Comparison of ENCODE assay signal across 1 cellular context in the genomic region with DNA sequence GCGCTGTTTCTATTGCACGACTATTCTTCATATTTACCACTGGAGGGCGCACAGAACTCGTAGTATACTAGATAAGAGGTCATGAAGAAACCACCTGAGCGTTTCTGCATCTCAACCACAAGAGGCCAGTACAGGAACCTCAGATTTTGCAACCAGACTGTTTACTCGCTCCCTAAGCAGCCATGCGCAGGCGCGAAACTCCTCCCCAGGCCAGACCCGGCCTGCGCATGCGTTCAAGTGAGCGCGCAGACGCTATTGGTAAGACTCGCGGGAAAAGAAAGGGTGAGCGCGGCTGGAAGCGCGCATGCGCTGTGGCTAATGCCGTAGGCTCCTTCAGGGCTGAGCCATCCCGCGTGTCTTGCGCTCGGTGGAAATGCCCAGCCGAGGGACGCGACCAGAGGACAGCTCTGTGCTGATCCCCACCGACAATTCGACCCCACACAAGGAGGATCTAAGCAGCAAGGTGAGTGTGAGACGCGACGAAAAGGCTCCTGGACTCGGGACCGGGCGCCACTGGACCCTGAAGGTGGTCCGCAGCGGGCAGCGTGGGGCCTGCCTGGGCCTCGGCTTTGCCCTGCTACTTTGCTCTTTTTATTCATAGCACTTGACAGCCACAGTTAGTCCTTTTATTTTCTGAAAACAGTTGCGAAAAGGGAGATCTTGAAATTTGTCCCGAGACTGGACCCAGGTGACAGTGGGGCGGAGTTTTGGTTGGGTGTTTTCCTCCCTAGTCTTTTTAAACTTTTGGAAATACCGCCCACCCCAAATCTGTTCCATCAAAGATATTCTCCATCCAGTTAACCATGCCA.
TF ChIP-seq lines count a peak whose summit lies in the region.

ASNSD1 (plus strand) TSS at position 312 of the 809 bp plus-strand sequence. CDS start 4,674 bp downstream, outside the sequence.

TF ChIP-seq in HepG2, 621 proteins besides CTCF, POLR2A, EP300 and RAD21 (continued from another document and continues in another):
- TF ChIP-seq E2F5 (CRISPR knock-in tag; conservative IDR thresholded peaks at IDR 0.05): 0 out of 2 replicates have a peak, but pooled peaks have one; percentile 59
- TF ChIP-seq RARG (CRISPR knock-in tag; IDR thresholded peaks at IDR 0.05; ENCODE audit: low read depth): peak; percentile 98
- peak; percentile 89 for TF ChIP-seq ZNF333 (CRISPR knock-in tag; IDR thresholded peaks at IDR 0.05; ENCODE audit: borderline replicate concordance)
- TF ChIP-seq, protein P1, sequence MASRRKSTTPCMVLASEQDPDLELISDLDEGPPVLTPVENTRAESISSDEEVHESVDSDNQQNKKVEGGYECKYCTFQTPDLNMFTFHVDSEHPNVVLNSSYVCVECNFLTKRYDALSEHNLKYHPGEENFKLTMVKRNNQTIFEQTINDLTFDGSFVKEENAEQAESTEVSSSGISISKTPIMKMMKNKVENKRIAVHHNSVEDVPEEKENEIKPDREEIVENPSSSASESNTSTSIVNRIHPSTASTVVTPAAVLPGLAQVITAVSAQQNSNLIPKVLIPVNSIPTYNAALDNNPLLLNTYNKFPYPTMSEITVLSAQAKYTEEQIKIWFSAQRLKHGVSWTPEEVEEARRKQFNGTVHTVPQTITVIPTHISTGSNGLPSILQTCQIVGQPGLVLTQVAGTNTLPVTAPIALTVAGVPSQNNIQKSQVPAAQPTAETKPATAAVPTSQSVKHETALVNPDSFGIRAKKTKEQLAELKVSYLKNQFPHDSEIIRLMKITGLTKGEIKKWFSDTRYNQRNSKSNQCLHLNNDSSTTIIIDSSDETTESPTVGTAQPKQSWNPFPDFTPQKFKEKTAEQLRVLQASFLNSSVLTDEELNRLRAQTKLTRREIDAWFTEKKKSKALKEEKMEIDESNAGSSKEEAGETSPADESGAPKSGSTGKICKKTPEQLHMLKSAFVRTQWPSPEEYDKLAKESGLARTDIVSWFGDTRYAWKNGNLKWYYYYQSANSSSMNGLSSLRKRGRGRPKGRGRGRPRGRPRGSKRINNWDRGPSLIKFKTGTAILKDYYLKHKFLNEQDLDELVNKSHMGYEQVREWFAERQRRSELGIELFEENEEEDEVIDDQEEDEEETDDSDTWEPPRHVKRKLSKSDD (CRISPR knock-in tag; IDR thresholded peaks at IDR 0.05; ENCODE audit: low read depth): peak; percentile 59; the same call in 1 of the 2 replicates
- peak; percentile 64; the same call in 1 of the 2 replicates for TF ChIP-seq HOXD1 (CRISPR knock-in tag; IDR thresholded peaks at IDR 0.05)
- no peak for TF ChIP-seq ZNF615 (CRISPR knock-in tag; IDR thresholded peaks at IDR 0.05; ENCODE audit: borderline replicate concordance)
- TF ChIP-seq ZNF652 (CRISPR knock-in tag; IDR thresholded peaks at IDR 0.05; ENCODE audit: borderline replicate concordance, low read depth): peak; percentile 54; the same call in 1 of the 2 replicates
- TF ChIP-seq PRPF4 (IDR thresholded peaks at IDR 0.05; ENCODE audit: low read depth, low read length, poor library complexity, severe bottlenecking): no peak
- TF ChIP-seq ZNF775 (CRISPR knock-in tag; IDR thresholded peaks at IDR 0.05; ENCODE audit: borderline replicate concordance): peak; percentile 87; the same call in 1 of the 2 replicates
- TF ChIP-seq PAX8 (CRISPR knock-in tag; IDR thresholded peaks at IDR 0.05; ENCODE audit: borderline replicate concordance): peak; percentile 99; the same call in 1 of the 2 replicates
- TF ChIP-seq ZNF776 (CRISPR knock-in tag; IDR thresholded peaks at IDR 0.05): peak; percentile 80
- peak; percentile 86; the same call in 1 of the 2 replicates for TF ChIP-seq MEIS1 (CRISPR knock-in tag; IDR thresholded peaks at IDR 0.05; ENCODE audit: borderline replicate concordance)
- no peak for TF ChIP-seq ZFP62 (CRISPR knock-in tag; IDR thresholded peaks at IDR 0.05)
- TF ChIP-seq, protein P2, sequence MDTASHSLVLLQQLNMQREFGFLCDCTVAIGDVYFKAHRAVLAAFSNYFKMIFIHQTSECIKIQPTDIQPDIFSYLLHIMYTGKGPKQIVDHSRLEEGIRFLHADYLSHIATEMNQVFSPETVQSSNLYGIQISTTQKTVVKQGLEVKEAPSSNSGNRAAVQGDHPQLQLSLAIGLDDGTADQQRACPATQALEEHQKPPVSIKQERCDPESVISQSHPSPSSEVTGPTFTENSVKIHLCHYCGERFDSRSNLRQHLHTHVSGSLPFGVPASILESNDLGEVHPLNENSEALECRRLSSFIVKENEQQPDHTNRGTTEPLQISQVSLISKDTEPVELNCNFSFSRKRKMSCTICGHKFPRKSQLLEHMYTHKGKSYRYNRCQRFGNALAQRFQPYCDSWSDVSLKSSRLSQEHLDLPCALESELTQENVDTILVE (CRISPR knock-in tag; IDR thresholded peaks at IDR 0.05): peak; percentile 73; the same call in 1 of the 2 replicates
- TF ChIP-seq HMG20A (CRISPR knock-in tag; IDR thresholded peaks at IDR 0.05; ENCODE audit: borderline replicate concordance): no peak; the same call in 1 of the 2 replicates
- TF ChIP-seq WIZ (CRISPR knock-in tag; IDR thresholded peaks at IDR 0.05): peak; percentile 41; the same call in 1 of the 2 replicates
- TF ChIP-seq ARNT2 (CRISPR knock-in tag; IDR thresholded peaks at IDR 0.05; ENCODE audit: low read depth): peak; percentile 96
- no peak for TF ChIP-seq ZNF251 (CRISPR knock-in tag; IDR thresholded peaks at IDR 0.05)
- TF ChIP-seq ZSCAN9 (CRISPR knock-in tag; IDR thresholded peaks at IDR 0.05; ENCODE audit: borderline replicate concordance): peak; percentile 86
- TF ChIP-seq ZKSCAN8 (CRISPR knock-in tag; IDR thresholded peaks at IDR 0.05; ENCODE audit: borderline replicate concordance): peak; percentile 72; the same call in 1 of the 2 replicates
- TF ChIP-seq PCBP1 (IDR thresholded peaks at IDR 0.05; ENCODE audit: borderline replicate concordance, low read depth, low read length): no peak
- TF ChIP-seq ZBTB37 (CRISPR knock-in tag; IDR thresholded peaks at IDR 0.05): 0 out of 2 replicates have a peak, but pooled peaks have one; percentile 4
- TF ChIP-seq ZMAT5 (CRISPR knock-in tag; IDR thresholded peaks at IDR 0.05; ENCODE audit: borderline replicate concordance, low read depth): no peak
- TF ChIP-seq, protein P3, sequence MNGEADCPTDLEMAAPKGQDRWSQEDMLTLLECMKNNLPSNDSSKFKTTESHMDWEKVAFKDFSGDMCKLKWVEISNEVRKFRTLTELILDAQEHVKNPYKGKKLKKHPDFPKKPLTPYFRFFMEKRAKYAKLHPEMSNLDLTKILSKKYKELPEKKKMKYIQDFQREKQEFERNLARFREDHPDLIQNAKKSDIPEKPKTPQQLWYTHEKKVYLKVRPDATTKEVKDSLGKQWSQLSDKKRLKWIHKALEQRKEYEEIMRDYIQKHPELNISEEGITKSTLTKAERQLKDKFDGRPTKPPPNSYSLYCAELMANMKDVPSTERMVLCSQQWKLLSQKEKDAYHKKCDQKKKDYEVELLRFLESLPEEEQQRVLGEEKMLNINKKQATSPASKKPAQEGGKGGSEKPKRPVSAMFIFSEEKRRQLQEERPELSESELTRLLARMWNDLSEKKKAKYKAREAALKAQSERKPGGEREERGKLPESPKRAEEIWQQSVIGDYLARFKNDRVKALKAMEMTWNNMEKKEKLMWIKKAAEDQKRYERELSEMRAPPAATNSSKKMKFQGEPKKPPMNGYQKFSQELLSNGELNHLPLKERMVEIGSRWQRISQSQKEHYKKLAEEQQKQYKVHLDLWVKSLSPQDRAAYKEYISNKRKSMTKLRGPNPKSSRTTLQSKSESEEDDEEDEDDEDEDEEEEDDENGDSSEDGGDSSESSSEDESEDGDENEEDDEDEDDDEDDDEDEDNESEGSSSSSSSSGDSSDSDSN (CRISPR knock-in tag; IDR thresholded peaks at IDR 0.05): peak; percentile 77
- TF ChIP-seq ZNF496 (CRISPR knock-in tag; IDR thresholded peaks at IDR 0.05; ENCODE audit: insufficient replicate concordance): no peak
- peak; percentile 72; the same call in 1 of the 2 replicates for TF ChIP-seq ZBTB20 (CRISPR knock-in tag; IDR thresholded peaks at IDR 0.05; ENCODE audit: borderline replicate concordance, low read depth)
- no peak for TF ChIP-seq SMARCE1 (IDR thresholded peaks at IDR 0.05; ENCODE audit: borderline replicate concordance)
- TF ChIP-seq THAP11 (CRISPR knock-in tag; IDR thresholded peaks at IDR 0.05): peak; percentile 84
- TF ChIP-seq ELF4 (CRISPR knock-in tag; IDR thresholded peaks at IDR 0.05; ENCODE audit: borderline replicate concordance): 0 out of 2 replicates have a peak, but pooled peaks have one; percentile 76
- TF ChIP-seq FOXM1 (CRISPR knock-in tag; IDR thresholded peaks at IDR 0.05): 0 out of 2 replicates have a peak, but pooled peaks have one; percentile 80
- TF ChIP-seq ZNF703 (CRISPR knock-in tag; IDR thresholded peaks at IDR 0.05; ENCODE audit: borderline replicate concordance): no peak
- peak; percentile 94 for TF ChIP-seq DR1 (CRISPR knock-in tag; IDR thresholded peaks at IDR 0.05)
- TF ChIP-seq ZNF557 (CRISPR knock-in tag; IDR thresholded peaks at IDR 0.05): no peak
- TF ChIP-seq NR1H2 (CRISPR knock-in tag; IDR thresholded peaks at IDR 0.05; ENCODE audit: borderline replicate concordance, low read depth): no peak
- peak; percentile 89; the same call in 1 of the 2 replicates for TF ChIP-seq ZNF891 (CRISPR knock-in tag; IDR thresholded peaks at IDR 0.05)
- 0 out of 2 replicates have a peak, but pooled peaks have one; percentile 88 for TF ChIP-seq CC2D1A (CRISPR knock-in tag; IDR thresholded peaks at IDR 0.05)
- peak; percentile 75 for TF ChIP-seq NR2F6 (IDR thresholded peaks at IDR 0.05)
- TF ChIP-seq NR2F6 (CRISPR knock-in tag; IDR thresholded peaks at IDR 0.05): peak; percentile 72; the same call in 1 of the 2 replicates
- TF ChIP-seq KMT2A (CRISPR knock-in tag; IDR thresholded peaks at IDR 0.05): peak; percentile 93
- TF ChIP-seq ZMYM4 (CRISPR knock-in tag; IDR thresholded peaks at IDR 0.05): peak; percentile 99
- no peak for TF ChIP-seq ATF7 (IDR thresholded peaks at IDR 0.05)
- peak; percentile 63; the same call in 1 of the 2 replicates for TF ChIP-seq ATF7 (CRISPR knock-in tag; IDR thresholded peaks at IDR 0.05)
- TF ChIP-seq ZNF574 (CRISPR knock-in tag; IDR thresholded peaks at IDR 0.05): peak; percentile 90
- peak; percentile 89 for TF ChIP-seq ZNF121 (CRISPR knock-in tag; IDR thresholded peaks at IDR 0.05)
- peak; percentile 78; the same call in 2 of the 3 replicates for TF ChIP-seq MXI1 (IDR thresholded peaks at IDR 0.05; ENCODE audit: borderline replicate concordance, low read depth, low read length)
- peak; percentile 96 for TF ChIP-seq IKZF4 (CRISPR knock-in tag; IDR thresholded peaks at IDR 0.05; ENCODE audit: borderline replicate concordance, low read depth, not compliant biosample characterization)
- peak; percentile 90 for TF ChIP-seq CAMTA2 (CRISPR knock-in tag; IDR thresholded peaks at IDR 0.05; ENCODE audit: borderline replicate concordance)
- TF ChIP-seq ZNF562 (CRISPR knock-in tag; IDR thresholded peaks at IDR 0.05; ENCODE audit: borderline replicate concordance): no peak
- TF ChIP-seq, protein P4, sequence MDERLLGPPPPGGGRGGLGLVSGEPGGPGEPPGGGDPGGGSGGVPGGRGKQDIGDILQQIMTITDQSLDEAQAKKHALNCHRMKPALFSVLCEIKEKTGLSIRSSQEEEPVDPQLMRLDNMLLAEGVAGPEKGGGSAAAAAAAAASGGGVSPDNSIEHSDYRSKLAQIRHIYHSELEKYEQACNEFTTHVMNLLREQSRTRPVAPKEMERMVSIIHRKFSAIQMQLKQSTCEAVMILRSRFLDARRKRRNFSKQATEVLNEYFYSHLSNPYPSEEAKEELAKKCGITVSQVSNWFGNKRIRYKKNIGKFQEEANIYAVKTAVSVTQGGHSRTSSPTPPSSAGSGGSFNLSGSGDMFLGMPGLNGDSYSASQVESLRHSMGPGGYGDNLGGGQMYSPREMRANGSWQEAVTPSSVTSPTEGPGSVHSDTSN (CRISPR knock-in tag; IDR thresholded peaks at IDR 0.05): no peak
